ENCODE assay signal across 9 cellular contexts in genomic region chr2:218368621-218369153, GRCh38. TPM values are rescaled to one million over a fixed set of nuclear protein-coding genes. Genes with fewer than 3 reads are reported as not detected.
DNase-seq lines count a peak whose midpoint lies in the region; ATAC-seq, FAIRE-seq and TF ChIP-seq lines count a peak whose summit lies in the region.
"Had no signal": no experiment of that assay in that cellular context is flagged by ENCODE, and none has a peak within 500 bp of the region (broad histone marks: within the 10 kb centered on the region; RNA-seq: fewer than 3 reads in every experiment).

No MANE protein-coding gene starts in this region.

- CTCF ChIA-PET in BJ (lab: Yijun Ruan, JAX), result interaction anchor here (1.1 to 1.2 kb wide), 2 partner anchors 12 to 32 kb away, joined by 3 to 6 read pairs; partner anchors contain the start of gene CATIP

- 0 out of 2 replicates have a peak, but pooled peaks cover 3% of the 10 kb centered on the region for H3K4me1 ChIP-seq in HUES6 (ENCODE audit: control insufficient read depth, insufficient read depth, low read length)
- peaks cover 9 to 13% of the 10 kb centered on the region in 2 donors for H3K4me1 ChIP-seq in mucosa of rectum (ENCODE audit: control insufficient read depth in 2 of 2, insufficient read depth in 2 of 2, low read length in 2 of 2)

- no peaks in the 10 kb centered on the region for H3K27me3 ChIP-seq in BJ (ENCODE audit: control insufficient read depth, insufficient read depth, low read length)
- no peaks in the 10 kb centered on the region for H3K27me3 ChIP-seq in HUES6 (ENCODE audit: control insufficient read depth, insufficient read depth, low read length)
- no peaks in the 10 kb centered on the region for H3K27me3 ChIP-seq in brain microvascular endothelial cell (replicated peaks)
- H3K27me3 ChIP-seq in mucosa of rectum (ENCODE audit: control insufficient read depth in 2 of 2, insufficient read depth in 2 of 2, low read length in 2 of 2), result no peaks in the 10 kb centered on the region

- no peak for DNase-seq in BJ (ENCODE audit: low read depth)
- no peak for DNase-seq in brain microvascular endothelial cell
- no peak for DNase-seq in HTR-8/SVneo (ENCODE audit: insufficient read length, low spot score)
- DNase-seq in activated effector memory CD4-positive, alpha-beta T cell treated with Interleukin-2 at 50 U/mL for 16 hours, result no peak
- DNase-seq in activated CD4-positive, CD25-positive, alpha-beta regulatory T cell treated with anti-CD3 and anti-CD28 coated beads, Interleukin-2, amount 50 U/mL, for 72 hours, result no peak

- H3K4me3 ChIP-seq in BJ (ENCODE audit: low read depth, low read length) (no peak overlapping the region), HUES6 (ENCODE audit: low read depth, low read length) (peak overlapping the region; percentile 39), brain microvascular endothelial cell (ENCODE audit: low read depth, low read length) (peak overlapping the region; percentile 12), mucosa of rectum (ENCODE audit: low read length in 2 of 2) (no peak overlapping the region)

- ATAC-seq in GM19328 (IDR thresholded peaks at IDR 0.05; ENCODE audit: unreplicated experiment), result no peak

- no peaks in the 10 kb centered on the region for H3K36me3 ChIP-seq in BJ (ENCODE audit: control insufficient read depth, insufficient read depth, low read length)
- H3K36me3 ChIP-seq in HUES6 (ENCODE audit: control insufficient read depth, insufficient read depth, low read length), result no peaks in the 10 kb centered on the region
- no peaks in the 10 kb centered on the region for H3K36me3 ChIP-seq in brain microvascular endothelial cell (replicated peaks)
- H3K36me3 ChIP-seq in mucosa of rectum (ENCODE audit: control insufficient read depth in 2 of 2, insufficient read depth in 2 of 2, low read length in 2 of 2), result no peaks in the 10 kb centered on the region

- H3K9me3 ChIP-seq in HUES6 (ENCODE audit: control insufficient read depth, insufficient read depth, low read depth, low read length) (peaks cover 5% of the 10 kb centered on the region), mucosa of rectum (ENCODE audit: control insufficient read depth in 2 of 2, low read length in 2 of 2) (peaks cover 0 to 2% of the 10 kb centered on the region in 2 donors)

- no peak for FAIRE-seq in HTR-8/SVneo (lab: Jason Lieb, UNC)

- no peak overlapping the region for H3K9ac ChIP-seq in HUES6 (ENCODE audit: low read length)
- H3K9ac ChIP-seq in mucosa of rectum (ENCODE audit: low read depth in 1 of 2, low read length in 2 of 2), result peak overlapping the region; percentile 17 to 28

- H3K27ac ChIP-seq in HUES6 (ENCODE audit: low read depth, low read length), result no peak overlapping the region
- no peak overlapping the region for H3K27ac ChIP-seq in brain microvascular endothelial cell
- peak overlapping the region; percentile 55 to 56 for H3K27ac ChIP-seq in mucosa of rectum (ENCODE audit: low read depth in 2 of 2, low read length in 2 of 2)

- in situ Hi-C loops in brain microvascular endothelial cell (cut with HindIII; ENCODE audit: low pct_ligation_motif_present, low sequenced_read_pairs), result no loop called here

- POLR2A ChIA-PET in BJ (lab: Charles Lee), result no interaction called here

- TF ChIP-seq CTCF in BJ (IDR thresholded peaks at IDR 0.05; ENCODE audit: insufficient read depth, low read depth, low read length) (peak; percentile 33), brain microvascular endothelial cell (IDR thresholded peaks at IDR 0.05; ENCODE audit: low read depth, low read length, missing control alignments) (no peak)

RNA-seq across cellular contexts. Expression of gene CATIP, which starts 12.0 kb away (rescaled TPM):
- polyA plus RNA-seq in BJ (2011; rRNA removed), result not detected in 2 replicates
- not detected in 2 replicates for polyA minus RNA-seq in BJ (2011; rRNA and poly(A)+ RNA removed)
- polyA plus RNA-seq: neural cell had no signal

RNA-seq across cellular contexts. Expression of gene SLC11A1, which starts 13.4 kb away (rescaled TPM):
- polyA plus RNA-seq in BJ (2011; rRNA removed), result 0.05 and 0.23 TPM in 2 replicates
- polyA minus RNA-seq in BJ (2011; rRNA and poly(A)+ RNA removed), result 0.05 and 0.14 TPM in 2 replicates
- polyA plus RNA-seq: neural cell had no signal

RNA-seq across cellular contexts. Expression of gene CTDSP1, which starts 31.0 kb away (rescaled TPM):
- 104 and 166 TPM in 2 replicates for polyA plus RNA-seq in BJ (2011; rRNA removed)
- 127 and 193 TPM in 2 replicates for polyA minus RNA-seq in BJ (2011; rRNA and poly(A)+ RNA removed)

RNA-seq across cellular contexts. Expression of gene VIL1, which starts 50.2 kb away (rescaled TPM):
- not detected in 2 replicates for polyA plus RNA-seq in BJ (2011; rRNA removed)
- not detected in 2 replicates for polyA minus RNA-seq in BJ (2011; rRNA and poly(A)+ RNA removed)
- polyA plus RNA-seq: neural cell had no signal

Comparison
In these comparisons a context has a peak if more than half of its experiments do, and no peak if none do; other contexts are left out.
1. H3K4me3 ChIP-seq: peak in HUES6 (single experiment) and brain microvascular endothelial cell (single experiment); none in BJ (single experiment) and mucosa of rectum (0 of 2).
2. H3K27ac ChIP-seq: peak in mucosa of rectum (2 of 2); none in HUES6 (single experiment) and brain microvascular endothelial cell (single experiment).